Comparison of ENCODE assay signal across 15 cellular contexts in the genomic region with DNA sequence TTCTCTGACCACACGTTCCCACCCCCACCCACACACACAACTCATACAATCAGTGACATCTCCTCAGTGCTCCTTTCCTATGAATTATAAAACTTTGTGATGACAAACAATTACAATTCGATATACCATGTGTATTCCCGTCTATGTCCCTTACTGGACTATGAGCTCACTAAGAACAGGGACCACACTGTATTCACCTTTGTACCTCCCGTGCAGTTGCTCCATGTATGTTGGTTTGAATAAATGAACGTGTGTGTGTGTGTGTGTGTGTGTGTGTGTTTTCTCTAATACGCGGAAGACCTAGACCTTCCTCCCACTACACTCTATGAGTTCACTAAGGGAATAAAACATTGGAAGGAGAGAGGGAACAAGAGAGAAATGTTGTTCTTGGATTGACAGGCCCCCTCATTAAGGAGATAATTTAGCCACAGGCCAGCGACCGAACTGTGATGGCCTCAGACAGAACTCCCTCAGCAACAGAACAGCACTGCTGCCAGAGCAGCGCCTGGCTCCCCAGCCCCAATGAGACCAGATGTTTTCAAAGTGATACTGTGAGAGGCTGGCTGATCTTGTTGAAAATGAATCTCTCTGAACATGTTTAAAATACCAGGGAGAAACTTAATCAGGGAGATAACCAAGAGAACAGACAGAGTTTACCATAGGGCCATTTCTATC. TPM values are rescaled to one million over a fixed set of nuclear protein-coding genes. Genes with fewer than 3 reads are reported as not detected.
DNase-seq lines count a peak whose midpoint lies in the region; ATAC-seq and TF ChIP-seq lines count a peak whose summit lies in the region.
"Had no signal": no experiment of that assay in that cellular context is flagged by ENCODE, and none has a peak within 500 bp of the region (broad histone marks: within the 10 kb centered on the region; RNA-seq: fewer than 3 reads in every experiment).

No MANE protein-coding gene starts in this region.

- peaks cover 0 to 14% (median 0%) of the 10 kb centered on the region in 9 donors for H3K36me3 ChIP-seq in heart left ventricle
- H3K36me3 ChIP-seq: pancreas, thyroid gland had no signal

- no peak overlapping the region for H3K4me3 Mint-ChIP-seq in osteocyte (ENCODE audit: unreplicated experiment)
- H3K4me3 Mint-ChIP-seq: B cell, T-cell had no signal

- H3K36me3 Mint-ChIP-seq in osteocyte (ENCODE audit: unreplicated experiment), result peaks cover 4% of the 10 kb centered on the region
- H3K36me3 Mint-ChIP-seq: T-cell had no signal

- TF ChIP-seq CTCF in heart left ventricle (IDR thresholded peaks at IDR 0.05) (no peak), osteocyte (IDR thresholded peaks at IDR 0.05) (no peak)

- H3K9me3 ChIP-seq in heart left ventricle, result no peaks in the 10 kb centered on the region
- H3K9me3 ChIP-seq: pancreas, thyroid gland had no signal

- peaks cover 0 to 57% (median 37%) of the 10 kb centered on the region in 12 donors for H3K4me1 ChIP-seq in heart left ventricle
- H3K4me1 ChIP-seq: pancreas had no signal

- peak overlapping the region in 2 of 12 donors; percentile 15 to 37 for H3K27ac ChIP-seq in heart left ventricle
- H3K27ac ChIP-seq: pancreas, thyroid gland had no signal

- H3K4me1 Mint-ChIP-seq in osteocyte (ENCODE audit: unreplicated experiment), result peaks cover 45% of the 10 kb centered on the region
- H3K4me1 Mint-ChIP-seq: T-cell had no signal

- TF ChIP-seq POLR2A in heart left ventricle (IDR thresholded peaks at IDR 0.05), result no peak

- intact Hi-C loops in heart left ventricle (cut with DNase I), result no loop called here

- ATAC-seq in SK-N-SH treated with all-trans-retinoic acid at 6 μM for 48 hours (peak; percentile 11; the same call in 1 of the 3 replicates), heart left ventricle (peak; percentile 52 to 65 (median 54)), GM18858 (IDR thresholded peaks at IDR 0.05; ENCODE audit: unreplicated experiment) (no peak), GM19324 (IDR thresholded peaks at IDR 0.05; ENCODE audit: low FRiP score, unreplicated experiment) (no peak), GM19455 (IDR thresholded peaks at IDR 0.05; ENCODE audit: unreplicated experiment) (no peak)
- ATAC-seq: activated CD4-positive, CD25-positive, alpha-beta regulatory T cell treated with anti-CD3 and anti-CD28 coated beads, Interleukin-2, amount 50 U/mL, for 24 hours; pancreas; T-cell had no signal

- DNase-seq in GM03348 (ENCODE audit: low spot score), result peak; percentile 55
- peak in 4 of 5 donors; percentile 37 to 55 (median 39) for DNase-seq in heart left ventricle
- DNase-seq in osteocyte (ENCODE audit: extremely low spot score, unreplicated experiment), result no peak
- no peak for DNase-seq in cortex of kidney (lab: John Stamatoyannopoulos, UW)
- DNase-seq: activated naive CD4-positive, alpha-beta T cell treated with anti-CD3 and anti-CD28 coated beads, Interleukin-2, amount 50 U/mL, for 16 hours; NCI-H1048; pancreas; T-cell; thyroid gland had no signal

- WGBS in heart left ventricle, 4 donors, result 61 to 77% (median 71%) methylated on average over 10 of the region's 10 CpGs

- peak overlapping the region; percentile 66 for H3K27ac Mint-ChIP-seq in osteocyte (ENCODE audit: unreplicated experiment)
- H3K27ac Mint-ChIP-seq: B cell, T-cell had no signal

- no peaks in the 10 kb centered on the region for H3K27me3 Mint-ChIP-seq in osteocyte (ENCODE audit: unreplicated experiment)
- H3K27me3 Mint-ChIP-seq: B cell, T-cell had no signal

- no peak overlapping the region for H3K4me3 ChIP-seq in heart left ventricle
- H3K4me3 ChIP-seq: pancreas, thyroid gland had no signal

- H3K9me3 Mint-ChIP-seq in osteocyte (ENCODE audit: unreplicated experiment), result no peaks in the 10 kb centered on the region
- H3K9me3 Mint-ChIP-seq: T-cell had no signal

- H3K27me3 ChIP-seq in heart left ventricle, result no peaks in the 10 kb centered on the region
- H3K27me3 ChIP-seq: pancreas, thyroid gland had no signal

TF ChIP-seq in SK-N-SH treated with all-trans-retinoic acid at 6 μM for 48 hours, 23 proteins besides CTCF, POLR2A, EP300 and RAD21:
- TF ChIP-seq CSDC2 (CRISPR knock-in tag; IDR thresholded peaks at IDR 0.05) (no peak), ZC3H10 (CRISPR knock-in tag; IDR thresholded peaks at IDR 0.05) (no peak), RARB (CRISPR knock-in tag; IDR thresholded peaks at IDR 0.05) (no peak), TCF4 (CRISPR knock-in tag; IDR thresholded peaks at IDR 0.05; ENCODE audit: borderline replicate concordance) (peak; percentile 89), SNAI2 (CRISPR knock-in tag; IDR thresholded peaks at IDR 0.05) (no peak), TSHZ2 (CRISPR knock-in tag; IDR thresholded peaks at IDR 0.05) (peak; percentile 64; the same call in 1 of the 2 replicates), ZFP3 (CRISPR knock-in tag; IDR thresholded peaks at IDR 0.05) (no peak), ESRRG (CRISPR knock-in tag; IDR thresholded peaks at IDR 0.05) (no peak), TOX (CRISPR knock-in tag; IDR thresholded peaks at IDR 0.05; ENCODE audit: borderline replicate concordance) (no peak), ZFP30 (CRISPR knock-in tag; IDR thresholded peaks at IDR 0.05) (no peak), ZNF565 (CRISPR knock-in tag; conservative IDR thresholded peaks at IDR 0.05; ENCODE audit: low read depth) (no peak), ARNTL (CRISPR knock-in tag; IDR thresholded peaks at IDR 0.05; ENCODE audit: borderline replicate concordance, low read depth) (no peak)
- TF ChIP-seq, protein P1, sequence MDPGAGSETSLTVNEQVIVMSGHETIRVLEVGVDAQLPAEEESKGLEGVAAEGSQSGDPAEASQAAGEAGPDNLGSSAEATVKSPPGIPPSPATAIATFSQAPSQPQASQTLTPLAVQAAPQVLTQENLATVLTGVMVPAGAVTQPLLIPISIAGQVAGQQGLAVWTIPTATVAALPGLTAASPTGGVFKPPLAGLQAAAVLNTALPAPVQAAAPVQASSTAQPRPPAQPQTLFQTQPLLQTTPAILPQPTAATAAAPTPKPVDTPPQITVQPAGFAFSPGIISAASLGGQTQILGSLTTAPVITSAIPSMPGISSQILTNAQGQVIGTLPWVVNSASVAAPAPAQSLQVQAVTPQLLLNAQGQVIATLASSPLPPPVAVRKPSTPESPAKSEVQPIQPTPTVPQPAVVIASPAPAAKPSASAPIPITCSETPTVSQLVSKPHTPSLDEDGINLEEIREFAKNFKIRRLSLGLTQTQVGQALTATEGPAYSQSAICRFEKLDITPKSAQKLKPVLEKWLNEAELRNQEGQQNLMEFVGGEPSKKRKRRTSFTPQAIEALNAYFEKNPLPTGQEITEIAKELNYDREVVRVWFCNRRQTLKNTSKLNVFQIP (CRISPR knock-in tag; IDR thresholded peaks at IDR 0.05; ENCODE audit: borderline replicate concordance, low read depth), result no peak
- TF ChIP-seq, protein P2, sequence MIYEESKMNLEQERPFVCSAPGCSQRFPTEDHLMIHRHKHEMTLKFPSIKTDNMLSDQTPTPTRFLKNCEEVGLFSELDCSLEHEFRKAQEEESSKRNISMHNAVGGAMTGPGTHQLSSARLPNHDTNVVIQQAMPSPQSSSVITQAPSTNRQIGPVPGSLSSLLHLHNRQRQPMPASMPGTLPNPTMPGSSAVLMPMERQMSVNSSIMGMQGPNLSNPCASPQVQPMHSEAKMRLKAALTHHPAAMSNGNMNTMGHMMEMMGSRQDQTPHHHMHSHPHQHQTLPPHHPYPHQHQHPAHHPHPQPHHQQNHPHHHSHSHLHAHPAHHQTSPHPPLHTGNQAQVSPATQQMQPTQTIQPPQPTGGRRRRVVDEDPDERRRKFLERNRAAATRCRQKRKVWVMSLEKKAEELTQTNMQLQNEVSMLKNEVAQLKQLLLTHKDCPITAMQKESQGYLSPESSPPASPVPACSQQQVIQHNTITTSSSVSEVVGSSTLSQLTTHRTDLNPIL (CRISPR knock-in tag; IDR thresholded peaks at IDR 0.05; ENCODE audit: low read depth), result no peak

RNA-seq across cellular contexts. Expression of gene BCAR3, which starts 21.7 kb away (rescaled TPM):
- total RNA-seq in heart left ventricle (10 to 100 TPM in 8 of 9 donors, 1 to 10 TPM in 1; 7.5 to 25.0 (median 17.3) TPM), osteocyte (7.9 and 8.8 TPM in 2 replicates)
- 1 to 10 TPM; 6.4 to 7.4 TPM for polyA plus RNA-seq in heart left ventricle

Comparison
In these comparisons a context has a peak if more than half of its experiments do, and no peak if none do; other contexts are left out.
1. DNase-seq: peak in GM03348 (single experiment) and heart left ventricle (4 of 5); none in osteocyte (single experiment) and cortex of kidney (single experiment).
2. ATAC-seq: peak in SK-N-SH treated with all-trans-retinoic acid at 6 μM for 48 hours (single experiment) and heart left ventricle (4 of 4); none in GM18858 (single experiment), GM19324 (single experiment) and GM19455 (single experiment).